Comparison of ENCODE assay signal across 9 cellular contexts in the genomic region with DNA sequence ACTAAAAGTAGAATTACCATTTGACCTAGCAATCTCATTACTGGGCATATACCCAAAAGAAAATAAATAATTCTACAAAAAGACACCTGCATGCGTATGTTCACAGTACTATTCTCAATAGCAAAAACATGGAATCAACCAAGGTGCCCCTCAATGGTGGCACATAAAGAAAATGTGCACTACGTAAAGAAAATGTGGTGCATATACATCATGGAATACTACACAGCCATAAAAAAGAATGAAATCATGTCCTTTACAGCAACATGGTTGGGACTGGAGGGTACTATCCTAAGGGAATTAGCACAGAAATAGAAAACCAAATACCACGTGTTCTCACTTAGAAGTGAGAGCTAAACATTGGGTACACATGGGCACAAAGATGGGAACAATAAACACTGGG.
"Had no signal": no experiment of that assay in that cellular context is flagged by ENCODE, and none has a peak within 500 bp of the region (broad histone marks: within the 10 kb centered on the region; RNA-seq: fewer than 3 reads in every experiment).

No MANE protein-coding gene starts in this region.

- ATAC-seq: HCT116 had no signal

- H3K36me3 ChIP-seq: HAP-1 had no signal

- H2AFZ ChIP-seq: GM23248 had no signal

- H3K9me3 ChIP-seq: HAP-1 had no signal

- H3K27ac ChIP-seq: GM23248, HL-60, KMS-11 had no signal

- DNase-seq: GM23248, GOT3, H7, IMR-90, KBM-7 had no signal

- H3K4me3 ChIP-seq: GM23248, HAP-1 had no signal

- H3K4me1 ChIP-seq: HAP-1 had no signal

- H3K9ac ChIP-seq: GM23248, KMS-11 had no signal

- H3K4me2 ChIP-seq: KMS-11 had no signal
